ENCODE assay signal across 26 cellular contexts in genomic region chr11:58649623-58650022, GRCh38. TPM values are rescaled to one million over a fixed set of nuclear protein-coding genes. Genes with fewer than 3 reads are reported as not detected.
"Had no signal": no experiment of that assay in that cellular context is flagged by ENCODE, and none has a peak within 500 bp of the region (broad histone marks: within the 10 kb centered on the region; RNA-seq: fewer than 3 reads in every experiment).

No MANE protein-coding gene starts in this region.

- H3K4me1 ChIP-seq: parathyroid adenoma, psoas muscle, thyroid gland, upper lobe of left lung, vagina had no signal

- FAIRE-seq: small intestine, urothelium cell line had no signal

- H3K36me3 ChIP-seq: neural progenitor cell, ovary, right lobe of liver, sigmoid colon, stomach, thoracic aorta, thyroid gland, tibial nerve, upper lobe of left lung, vagina had no signal

- H3K9me3 ChIP-seq: ovary, psoas muscle, right lobe of liver, sigmoid colon, thoracic aorta, thyroid gland, vagina had no signal

- H3K9ac ChIP-seq: neural progenitor cell, parathyroid adenoma had no signal

- H3K27me3 ChIP-seq: neural progenitor cell, ovary, right lobe of liver, sigmoid colon, stomach, thyroid gland, tibial nerve, upper lobe of left lung, vagina had no signal

- H3K4me2 ChIP-seq: neural progenitor cell had no signal

- H3K79me2 ChIP-seq: parathyroid adenoma had no signal

- H3K4me3 ChIP-seq: neural progenitor cell, ovary, psoas muscle, right lobe of liver, sigmoid colon, stomach, thoracic aorta, thyroid gland, tibial nerve, upper lobe of left lung, vagina had no signal

- H2AFZ ChIP-seq: neural progenitor cell, parathyroid adenoma had no signal

- DNase-seq: natural killer cell; occipital lobe; ovary; posterior cingulate gyrus; psoas muscle; right cardiac atrium; right lobe of liver; sigmoid colon; small intestine; stimulated activated CD4-positive, alpha-beta T cell treated with anti-CD3 and anti-CD28 coated beads, Interleukin-15, amount 100 ng/mL, for 24 hours; stimulated activated CD4-positive, alpha-beta T cell treated with anti-CD3 and anti-CD28 coated beads, Interleukin-2, amount 100 ng/mL, for 24 hours; stimulated activated CD4-positive, alpha-beta T cell treated with anti-CD3 and anti-CD28 coated beads, Interleukin-2, amount 100 ng/mL, for 48 hours; stimulated activated CD4-positive, alpha-beta T cell treated with anti-CD3 and anti-CD28 coated beads, Interleukin-4, amount 100 ng/mL, for 24 hours; stimulated activated naive B cell treated with anti-CD40 and anti-IgM and Interleukin-4, amounts not matched to agents 10 μg/mL and 1 μg/mL and 100 μg/mL, for 72 hours; stimulated activated naive CD4-positive, alpha-beta T cell treated with Interleukin-2 at 50 U/mL for 16 hours; stomach; thyroid gland; trophoblast cell; upper lobe of left lung had no signal

- H3K27ac ChIP-seq: neural progenitor cell, ovary, parathyroid adenoma, psoas muscle, right lobe of liver, sigmoid colon, stomach, thoracic aorta, thyroid gland, tibial nerve, upper lobe of left lung, vagina had no signal

- ATAC-seq: natural killer cell; psoas muscle; right cardiac atrium; right lobe of liver; stimulated activated effector memory CD8-positive, alpha-beta T cell treated with anti-CD3 and anti-CD28 coated beads, Interleukin-12 subunit alpha, Interleukin-12 subunit beta, amount 100 ng/mL, for 72 hours; stimulated activated naive B cell treated with anti-CD40 and anti-IgM and Interleukin-4, amounts not matched to agents 10 μg/mL and 1 μg/mL and 100 μg/mL, for 72 hours had no signal

RNA-seq across cellular contexts. Expression of gene CNTF, which starts 27.2 kb away (rescaled TPM):
- total RNA-seq: vagina had no signal
